In the genomic region with DNA sequence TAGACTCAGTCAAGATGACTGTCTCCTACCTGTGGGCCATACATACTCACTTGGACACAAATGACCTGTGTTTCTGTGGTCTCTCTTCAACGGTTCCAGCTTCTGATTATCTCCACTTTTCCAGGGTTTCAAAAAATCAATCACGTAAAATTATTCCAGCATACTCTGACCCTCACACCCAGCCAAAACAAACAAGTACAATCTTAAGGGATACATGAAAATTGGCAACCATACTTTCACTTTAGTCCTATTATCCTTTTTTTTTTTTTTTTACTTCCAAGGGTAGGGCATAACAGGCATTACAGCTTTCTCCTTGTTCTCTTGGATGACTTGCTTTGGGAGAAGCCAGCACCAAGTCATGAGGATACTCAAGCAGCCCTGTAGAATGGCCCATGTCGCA, we compare ENCODE assay signal across 2 cellular contexts.
TF ChIP-seq lines count a peak whose summit lies in the region.

No MANE protein-coding gene starts in this region.

TF ChIP-seq in K562, 482 proteins besides CTCF, POLR2A, EP300 and RAD21 (continues in another document):
- no peak for TF ChIP-seq BRD9 (IDR thresholded peaks at IDR 0.05; ENCODE audit: low read depth, partially characterized antibody)
- TF ChIP-seq, protein P1, sequence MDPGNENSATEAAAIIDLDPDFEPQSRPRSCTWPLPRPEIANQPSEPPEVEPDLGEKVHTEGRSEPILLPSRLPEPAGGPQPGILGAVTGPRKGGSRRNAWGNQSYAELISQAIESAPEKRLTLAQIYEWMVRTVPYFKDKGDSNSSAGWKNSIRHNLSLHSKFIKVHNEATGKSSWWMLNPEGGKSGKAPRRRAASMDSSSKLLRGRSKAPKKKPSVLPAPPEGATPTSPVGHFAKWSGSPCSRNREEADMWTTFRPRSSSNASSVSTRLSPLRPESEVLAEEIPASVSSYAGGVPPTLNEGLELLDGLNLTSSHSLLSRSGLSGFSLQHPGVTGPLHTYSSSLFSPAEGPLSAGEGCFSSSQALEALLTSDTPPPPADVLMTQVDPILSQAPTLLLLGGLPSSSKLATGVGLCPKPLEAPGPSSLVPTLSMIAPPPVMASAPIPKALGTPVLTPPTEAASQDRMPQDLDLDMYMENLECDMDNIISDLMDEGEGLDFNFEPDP (CRISPR knock-in tag; IDR thresholded peaks at IDR 0.05), result no peak
- no peak for TF ChIP-seq MCM2 (IDR thresholded peaks at IDR 0.05; ENCODE audit: low read depth)
- TF ChIP-seq SOX6 (IDR thresholded peaks at IDR 0.05), result no peak
- TF ChIP-seq, protein P2, sequence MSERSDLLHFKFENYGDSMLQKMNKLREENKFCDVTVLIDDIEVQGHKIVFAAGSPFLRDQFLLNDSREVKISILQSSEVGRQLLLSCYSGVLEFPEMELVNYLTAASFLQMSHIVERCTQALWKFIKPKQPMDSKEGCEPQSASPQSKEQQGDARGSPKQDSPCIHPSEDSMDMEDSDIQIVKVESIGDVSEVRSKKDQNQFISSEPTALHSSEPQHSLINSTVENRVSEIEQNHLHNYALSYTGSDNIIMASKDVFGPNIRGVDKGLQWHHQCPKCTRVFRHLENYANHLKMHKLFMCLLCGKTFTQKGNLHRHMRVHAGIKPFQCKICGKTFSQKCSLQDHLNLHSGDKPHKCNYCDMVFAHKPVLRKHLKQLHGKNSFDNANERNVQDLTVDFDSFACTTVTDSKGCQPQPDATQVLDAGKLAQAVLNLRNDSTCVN (CRISPR knock-in tag; IDR thresholded peaks at IDR 0.05), result no peak
- no peak for TF ChIP-seq NR2C2 (CRISPR knock-in tag; IDR thresholded peaks at IDR 0.05)
- no peak for TF ChIP-seq NR2C2 (tag; IDR thresholded peaks at IDR 0.05)
- TF ChIP-seq, protein P3, sequence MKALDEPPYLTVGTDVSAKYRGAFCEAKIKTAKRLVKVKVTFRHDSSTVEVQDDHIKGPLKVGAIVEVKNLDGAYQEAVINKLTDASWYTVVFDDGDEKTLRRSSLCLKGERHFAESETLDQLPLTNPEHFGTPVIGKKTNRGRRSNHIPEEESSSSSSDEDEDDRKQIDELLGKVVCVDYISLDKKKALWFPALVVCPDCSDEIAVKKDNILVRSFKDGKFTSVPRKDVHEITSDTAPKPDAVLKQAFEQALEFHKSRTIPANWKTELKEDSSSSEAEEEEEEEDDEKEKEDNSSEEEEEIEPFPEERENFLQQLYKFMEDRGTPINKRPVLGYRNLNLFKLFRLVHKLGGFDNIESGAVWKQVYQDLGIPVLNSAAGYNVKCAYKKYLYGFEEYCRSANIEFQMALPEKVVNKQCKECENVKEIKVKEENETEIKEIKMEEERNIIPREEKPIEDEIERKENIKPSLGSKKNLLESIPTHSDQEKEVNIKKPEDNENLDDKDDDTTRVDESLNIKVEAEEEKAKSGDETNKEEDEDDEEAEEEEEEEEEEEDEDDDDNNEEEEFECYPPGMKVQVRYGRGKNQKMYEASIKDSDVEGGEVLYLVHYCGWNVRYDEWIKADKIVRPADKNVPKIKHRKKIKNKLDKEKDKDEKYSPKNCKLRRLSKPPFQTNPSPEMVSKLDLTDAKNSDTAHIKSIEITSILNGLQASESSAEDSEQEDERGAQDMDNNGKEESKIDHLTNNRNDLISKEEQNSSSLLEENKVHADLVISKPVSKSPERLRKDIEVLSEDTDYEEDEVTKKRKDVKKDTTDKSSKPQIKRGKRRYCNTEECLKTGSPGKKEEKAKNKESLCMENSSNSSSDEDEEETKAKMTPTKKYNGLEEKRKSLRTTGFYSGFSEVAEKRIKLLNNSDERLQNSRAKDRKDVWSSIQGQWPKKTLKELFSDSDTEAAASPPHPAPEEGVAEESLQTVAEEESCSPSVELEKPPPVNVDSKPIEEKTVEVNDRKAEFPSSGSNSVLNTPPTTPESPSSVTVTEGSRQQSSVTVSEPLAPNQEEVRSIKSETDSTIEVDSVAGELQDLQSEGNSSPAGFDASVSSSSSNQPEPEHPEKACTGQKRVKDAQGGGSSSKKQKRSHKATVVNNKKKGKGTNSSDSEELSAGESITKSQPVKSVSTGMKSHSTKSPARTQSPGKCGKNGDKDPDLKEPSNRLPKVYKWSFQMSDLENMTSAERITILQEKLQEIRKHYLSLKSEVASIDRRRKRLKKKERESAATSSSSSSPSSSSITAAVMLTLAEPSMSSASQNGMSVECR (CRISPR knock-in tag; IDR thresholded peaks at IDR 0.05), result no peak
- no peak for TF ChIP-seq ZBTB1 (CRISPR knock-in tag; IDR thresholded peaks at IDR 0.05; ENCODE audit: borderline replicate concordance, low read depth)
- TF ChIP-seq, protein P4, sequence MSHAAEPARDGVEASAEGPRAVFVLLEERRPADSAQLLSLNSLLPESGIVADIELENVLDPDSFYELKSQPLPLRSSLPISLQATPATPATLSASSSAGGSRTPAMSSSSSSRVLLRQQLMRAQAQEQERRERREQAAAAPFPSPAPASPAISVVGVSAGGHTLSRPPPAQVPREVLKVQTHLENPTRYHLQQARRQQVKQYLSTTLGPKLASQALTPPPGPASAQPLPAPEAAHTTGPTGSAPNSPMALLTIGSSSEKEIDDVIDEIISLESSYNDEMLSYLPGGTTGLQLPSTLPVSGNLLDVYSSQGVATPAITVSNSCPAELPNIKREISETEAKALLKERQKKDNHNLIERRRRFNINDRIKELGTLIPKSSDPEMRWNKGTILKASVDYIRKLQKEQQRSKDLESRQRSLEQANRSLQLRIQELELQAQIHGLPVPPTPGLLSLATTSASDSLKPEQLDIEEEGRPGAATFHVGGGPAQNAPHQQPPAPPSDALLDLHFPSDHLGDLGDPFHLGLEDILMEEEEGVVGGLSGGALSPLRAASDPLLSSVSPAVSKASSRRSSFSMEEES (CRISPR knock-in tag; IDR thresholded peaks at IDR 0.05), result no peak
- TF ChIP-seq, protein P5, sequence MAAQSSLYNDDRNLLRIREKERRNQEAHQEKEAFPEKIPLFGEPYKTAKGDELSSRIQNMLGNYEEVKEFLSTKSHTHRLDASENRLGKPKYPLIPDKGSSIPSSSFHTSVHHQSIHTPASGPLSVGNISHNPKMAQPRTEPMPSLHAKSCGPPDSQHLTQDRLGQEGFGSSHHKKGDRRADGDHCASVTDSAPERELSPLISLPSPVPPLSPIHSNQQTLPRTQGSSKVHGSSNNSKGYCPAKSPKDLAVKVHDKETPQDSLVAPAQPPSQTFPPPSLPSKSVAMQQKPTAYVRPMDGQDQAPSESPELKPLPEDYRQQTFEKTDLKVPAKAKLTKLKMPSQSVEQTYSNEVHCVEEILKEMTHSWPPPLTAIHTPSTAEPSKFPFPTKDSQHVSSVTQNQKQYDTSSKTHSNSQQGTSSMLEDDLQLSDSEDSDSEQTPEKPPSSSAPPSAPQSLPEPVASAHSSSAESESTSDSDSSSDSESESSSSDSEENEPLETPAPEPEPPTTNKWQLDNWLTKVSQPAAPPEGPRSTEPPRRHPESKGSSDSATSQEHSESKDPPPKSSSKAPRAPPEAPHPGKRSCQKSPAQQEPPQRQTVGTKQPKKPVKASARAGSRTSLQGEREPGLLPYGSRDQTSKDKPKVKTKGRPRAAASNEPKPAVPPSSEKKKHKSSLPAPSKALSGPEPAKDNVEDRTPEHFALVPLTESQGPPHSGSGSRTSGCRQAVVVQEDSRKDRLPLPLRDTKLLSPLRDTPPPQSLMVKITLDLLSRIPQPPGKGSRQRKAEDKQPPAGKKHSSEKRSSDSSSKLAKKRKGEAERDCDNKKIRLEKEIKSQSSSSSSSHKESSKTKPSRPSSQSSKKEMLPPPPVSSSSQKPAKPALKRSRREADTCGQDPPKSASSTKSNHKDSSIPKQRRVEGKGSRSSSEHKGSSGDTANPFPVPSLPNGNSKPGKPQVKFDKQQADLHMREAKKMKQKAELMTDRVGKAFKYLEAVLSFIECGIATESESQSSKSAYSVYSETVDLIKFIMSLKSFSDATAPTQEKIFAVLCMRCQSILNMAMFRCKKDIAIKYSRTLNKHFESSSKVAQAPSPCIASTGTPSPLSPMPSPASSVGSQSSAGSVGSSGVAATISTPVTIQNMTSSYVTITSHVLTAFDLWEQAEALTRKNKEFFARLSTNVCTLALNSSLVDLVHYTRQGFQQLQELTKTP (IDR thresholded peaks at IDR 0.05; ENCODE audit: low read depth in 1 of 2, partially characterized antibody in 2 of 2), result no peak

TF ChIP-seq in H1, 55 proteins besides CTCF, POLR2A, EP300 and RAD21:
- TF ChIP-seq SIRT6 (IDR thresholded peaks at IDR 0.05; ENCODE audit: low read length) (no peak), JUN (IDR thresholded peaks at IDR 0.05; ENCODE audit: low read depth, low read length) (no peak), CHD2 (IDR thresholded peaks at IDR 0.05; ENCODE audit: low read length) (no peak), ASH2L (IDR thresholded peaks at IDR 0.05; ENCODE audit: low read length) (no peak), HDAC6 (IDR thresholded peaks at IDR 0.05; ENCODE audit: low read depth, low read length) (no peak), RNF2 (IDR thresholded peaks at IDR 0.05; ENCODE audit: borderline replicate concordance, low read depth, low read length, missing control alignments, poor library complexity, severe bottlenecking) (no peak), TEAD4 (IDR thresholded peaks at IDR 0.05; ENCODE audit: low read depth, low read length) (no peak), HDAC2 (IDR thresholded peaks at IDR 0.05; ENCODE audit: borderline replicate concordance in 1 of 2, low read depth in 2 of 2, low read length in 2 of 2) (no peak), CBX5 (IDR thresholded peaks at IDR 0.05; ENCODE audit: low read depth, low read length) (no peak), SRF (IDR thresholded peaks at IDR 0.05; ENCODE audit: low read depth, low read length) (no peak), KDM1A (IDR thresholded peaks at IDR 0.05; ENCODE audit: borderline replicate concordance, low read length) (no peak), CEBPB (IDR thresholded peaks at IDR 0.05; ENCODE audit: low read depth, low read length) (no peak), GABPA (IDR thresholded peaks at IDR 0.05; ENCODE audit: borderline replicate concordance, insufficient read depth, low read length) (no peak), CTBP2 (IDR thresholded peaks at IDR 0.05; ENCODE audit: borderline replicate concordance, insufficient read depth, insufficient read length, low read length) (no peak), NRF1 (IDR thresholded peaks at IDR 0.05; ENCODE audit: low read depth, low read length) (no peak), CREB1 (IDR thresholded peaks at IDR 0.05) (no peak), SP2 (IDR thresholded peaks at IDR 0.05; ENCODE audit: low read length) (no peak)
- TF ChIP-seq, protein P6, sequence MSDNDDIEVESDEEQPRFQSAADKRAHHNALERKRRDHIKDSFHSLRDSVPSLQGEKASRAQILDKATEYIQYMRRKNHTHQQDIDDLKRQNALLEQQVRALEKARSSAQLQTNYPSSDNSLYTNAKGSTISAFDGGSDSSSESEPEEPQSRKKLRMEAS (IDR thresholded peaks at IDR 0.05), result no peak
- TF ChIP-seq, protein P7, sequence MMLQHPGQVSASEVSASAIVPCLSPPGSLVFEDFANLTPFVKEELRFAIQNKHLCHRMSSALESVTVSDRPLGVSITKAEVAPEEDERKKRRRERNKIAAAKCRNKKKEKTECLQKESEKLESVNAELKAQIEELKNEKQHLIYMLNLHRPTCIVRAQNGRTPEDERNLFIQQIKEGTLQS (IDR thresholded peaks at IDR 0.05; ENCODE audit: insufficient read depth, low read depth, low read length), result no peak
